ENCODE assay signal across 1 cellular context in genomic region chr2:12326449-12327190, GRCh38.
TF ChIP-seq lines count a peak whose summit lies in the region.

No MANE protein-coding gene starts in this region.

TF ChIP-seq in HepG2, 621 proteins besides CTCF, POLR2A, EP300 and RAD21 (continued from another document):
- TF ChIP-seq ZBTB46 (CRISPR knock-in tag; IDR thresholded peaks at IDR 0.05; ENCODE audit: borderline replicate concordance) (no peak), CBX5 (CRISPR knock-in tag; IDR thresholded peaks at IDR 0.05; ENCODE audit: borderline replicate concordance) (no peak), XRCC5 (optimal IDR thresholded peaks at IDR 0.05; ENCODE audit: low read length) (peak; percentile 42), ZBTB43 (CRISPR knock-in tag; conservative IDR thresholded peaks at IDR 0.05) (no peak), ZNF644 (CRISPR knock-in tag; IDR thresholded peaks at IDR 0.05; ENCODE audit: low read depth) (0 out of 2 replicates have a peak, but pooled peaks have one; percentile 54), RBM22 (optimal IDR thresholded peaks at IDR 0.05; ENCODE audit: low read length) (no peak), CENPX (CRISPR knock-in tag; IDR thresholded peaks at IDR 0.05) (no peak), HNRNPK (IDR thresholded peaks at IDR 0.05; ENCODE audit: low read depth, low read length, poor library complexity, severe bottlenecking) (no peak), MTF1 (CRISPR knock-in tag; IDR thresholded peaks at IDR 0.05) (no peak), TMF1 (CRISPR knock-in tag; IDR thresholded peaks at IDR 0.05; ENCODE audit: low read depth) (no peak), SMC3 (IDR thresholded peaks at IDR 0.05; ENCODE audit: low read length) (peak; percentile 38; the same call in 1 of the 2 replicates), ZNF781 (CRISPR knock-in tag; IDR thresholded peaks at IDR 0.05; ENCODE audit: borderline replicate concordance, not compliant biosample characterization) (no peak), BCL6 (CRISPR knock-in tag; IDR thresholded peaks at IDR 0.05) (no peak), ZSCAN25 (CRISPR knock-in tag; IDR thresholded peaks at IDR 0.05) (no peak), ZNF660 (CRISPR knock-in tag; IDR thresholded peaks at IDR 0.05; ENCODE audit: borderline replicate concordance, low read depth) (no peak), JDP2 (CRISPR knock-in tag; IDR thresholded peaks at IDR 0.05; ENCODE audit: borderline replicate concordance) (no peak), TFDP1 (CRISPR knock-in tag; IDR thresholded peaks at IDR 0.05; ENCODE audit: borderline replicate concordance) (no peak), WIZ (CRISPR knock-in tag; IDR thresholded peaks at IDR 0.05) (no peak)
TF ChIP-seq in HepG2: peak in this region for 6.
